ENCODE assay signal across 1 cellular context in the genomic region with DNA sequence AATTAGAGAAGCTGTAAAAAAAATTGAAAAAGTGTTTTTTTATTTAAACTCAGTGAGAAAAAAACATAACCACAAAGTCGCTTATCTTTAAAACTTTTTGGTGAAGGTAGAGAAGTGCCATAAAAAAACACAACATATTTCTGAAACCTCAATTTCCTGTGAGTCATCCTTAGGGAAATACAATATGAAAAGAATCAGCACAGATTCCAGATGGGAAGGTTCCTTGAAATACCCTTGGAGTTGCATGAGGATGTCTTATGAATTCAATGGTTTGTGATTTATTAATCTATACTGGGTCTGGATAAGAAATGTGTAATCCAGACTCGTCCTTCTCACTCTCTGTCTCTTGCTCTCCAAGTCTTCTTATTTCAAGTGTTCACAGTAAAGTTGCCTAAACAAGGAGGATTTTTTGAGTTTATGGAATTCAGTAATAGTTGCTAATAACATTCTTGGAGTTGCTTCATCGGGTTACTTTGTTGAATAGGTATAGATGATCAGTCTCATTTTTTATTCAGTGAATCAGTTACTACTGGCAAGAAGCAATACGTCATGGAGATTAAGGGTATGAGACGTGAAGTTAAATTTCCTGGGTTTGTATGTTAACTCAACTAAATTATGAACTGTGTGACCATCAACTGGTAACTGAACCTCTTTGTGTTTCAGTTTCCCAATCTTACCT.
TF ChIP-seq lines count a peak whose summit lies in the region.

No MANE protein-coding gene starts in this region.

TF ChIP-seq in GM23338, 12 proteins besides CTCF, POLR2A, EP300 and RAD21 (continued from another document):
- TF ChIP-seq, protein P1, sequence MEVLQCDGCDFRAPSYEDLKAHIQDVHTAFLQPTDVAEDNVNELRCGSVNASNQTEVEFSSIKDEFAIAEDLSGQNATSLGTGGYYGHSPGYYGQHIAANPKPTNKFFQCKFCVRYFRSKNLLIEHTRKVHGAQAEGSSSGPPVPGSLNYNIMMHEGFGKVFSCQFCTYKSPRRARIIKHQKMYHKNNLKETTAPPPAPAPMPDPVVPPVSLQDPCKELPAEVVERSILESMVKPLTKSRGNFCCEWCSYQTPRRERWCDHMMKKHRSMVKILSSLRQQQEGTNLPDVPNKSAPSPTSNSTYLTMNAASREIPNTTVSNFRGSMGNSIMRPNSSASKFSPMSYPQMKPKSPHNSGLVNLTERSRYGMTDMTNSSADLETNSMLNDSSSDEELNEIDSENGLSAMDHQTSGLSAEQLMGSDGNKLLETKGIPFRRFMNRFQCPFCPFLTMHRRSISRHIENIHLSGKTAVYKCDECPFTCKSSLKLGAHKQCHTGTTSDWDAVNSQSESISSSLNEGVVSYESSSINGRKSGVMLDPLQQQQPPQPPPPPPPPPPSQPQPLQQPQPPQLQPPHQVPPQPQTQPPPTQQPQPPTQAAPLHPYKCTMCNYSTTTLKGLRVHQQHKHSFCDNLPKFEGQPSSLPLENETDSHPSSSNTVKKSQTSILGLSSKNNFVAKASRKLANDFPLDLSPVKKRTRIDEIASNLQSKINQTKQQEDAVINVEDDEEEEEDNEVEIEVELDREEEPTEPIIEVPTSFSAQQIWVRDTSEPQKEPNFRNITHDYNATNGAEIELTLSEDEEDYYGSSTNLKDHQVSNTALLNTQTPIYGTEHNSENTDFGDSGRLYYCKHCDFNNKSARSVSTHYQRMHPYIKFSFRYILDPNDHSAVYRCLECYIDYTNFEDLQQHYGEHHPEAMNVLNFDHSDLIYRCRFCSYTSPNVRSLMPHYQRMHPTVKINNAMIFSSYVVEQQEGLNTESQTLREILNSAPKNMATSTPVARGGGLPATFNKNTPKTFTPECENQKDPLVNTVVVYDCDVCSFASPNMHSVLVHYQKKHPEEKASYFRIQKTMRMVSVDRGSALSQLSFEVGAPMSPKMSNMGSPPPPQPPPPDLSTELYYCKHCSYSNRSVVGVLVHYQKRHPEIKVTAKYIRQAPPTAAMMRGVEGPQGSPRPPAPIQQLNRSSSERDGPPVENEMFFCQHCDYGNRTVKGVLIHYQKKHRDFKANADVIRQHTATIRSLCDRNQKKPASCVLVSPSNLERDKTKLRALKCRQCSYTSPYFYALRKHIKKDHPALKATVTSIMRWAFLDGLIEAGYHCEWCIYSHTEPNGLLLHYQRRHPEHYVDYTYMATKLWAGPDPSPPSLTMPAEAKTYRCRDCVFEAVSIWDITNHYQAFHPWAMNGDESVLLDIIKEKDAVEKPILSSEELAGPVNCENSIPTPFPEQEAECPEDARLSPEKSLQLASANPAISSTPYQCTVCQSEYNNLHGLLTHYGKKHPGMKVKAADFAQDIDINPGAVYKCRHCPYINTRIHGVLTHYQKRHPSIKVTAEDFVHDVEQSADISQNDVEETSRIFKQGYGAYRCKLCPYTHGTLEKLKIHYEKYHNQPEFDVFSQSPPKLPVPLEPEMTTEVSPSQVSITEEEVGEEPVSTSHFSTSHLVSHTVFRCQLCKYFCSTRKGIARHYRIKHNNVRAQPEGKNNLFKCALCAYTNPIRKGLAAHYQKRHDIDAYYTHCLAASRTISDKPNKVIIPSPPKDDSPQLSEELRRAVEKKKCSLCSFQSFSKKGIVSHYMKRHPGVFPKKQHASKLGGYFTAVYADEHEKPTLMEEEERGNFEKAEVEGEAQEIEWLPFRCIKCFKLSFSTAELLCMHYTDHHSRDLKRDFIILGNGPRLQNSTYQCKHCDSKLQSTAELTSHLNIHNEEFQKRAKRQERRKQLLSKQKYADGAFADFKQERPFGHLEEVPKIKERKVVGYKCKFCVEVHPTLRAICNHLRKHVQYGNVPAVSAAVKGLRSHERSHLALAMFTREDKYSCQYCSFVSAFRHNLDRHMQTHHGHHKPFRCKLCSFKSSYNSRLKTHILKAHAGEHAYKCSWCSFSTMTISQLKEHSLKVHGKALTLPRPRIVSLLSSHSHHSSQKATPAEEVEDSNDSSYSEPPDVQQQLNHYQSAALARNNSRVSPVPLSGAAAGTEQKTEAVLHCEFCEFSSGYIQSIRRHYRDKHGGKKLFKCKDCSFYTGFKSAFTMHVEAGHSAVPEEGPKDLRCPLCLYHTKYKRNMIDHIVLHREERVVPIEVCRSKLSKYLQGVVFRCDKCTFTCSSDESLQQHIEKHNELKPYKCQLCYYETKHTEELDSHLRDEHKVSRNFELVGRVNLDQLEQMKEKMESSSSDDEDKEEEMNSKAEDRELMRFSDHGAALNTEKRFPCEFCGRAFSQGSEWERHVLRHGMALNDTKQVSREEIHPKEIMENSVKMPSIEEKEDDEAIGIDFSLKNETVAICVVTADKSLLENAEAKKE (CRISPR knock-in tag; IDR thresholded peaks at IDR 0.05): no peak
- TF ChIP-seq EZH2phosphoT487 (IDR thresholded peaks at IDR 0.05; ENCODE audit: unreplicated experiment) (no peak), STAT1 (IDR thresholded peaks at IDR 0.05; ENCODE audit: unreplicated experiment) (no peak), POLR2AphosphoS5 (IDR thresholded peaks at IDR 0.05; ENCODE audit: low read depth) (no peak), ZNF114 (CRISPR knock-in tag; IDR thresholded peaks at IDR 0.05) (no peak)
- TF ChIP-seq, protein P2, sequence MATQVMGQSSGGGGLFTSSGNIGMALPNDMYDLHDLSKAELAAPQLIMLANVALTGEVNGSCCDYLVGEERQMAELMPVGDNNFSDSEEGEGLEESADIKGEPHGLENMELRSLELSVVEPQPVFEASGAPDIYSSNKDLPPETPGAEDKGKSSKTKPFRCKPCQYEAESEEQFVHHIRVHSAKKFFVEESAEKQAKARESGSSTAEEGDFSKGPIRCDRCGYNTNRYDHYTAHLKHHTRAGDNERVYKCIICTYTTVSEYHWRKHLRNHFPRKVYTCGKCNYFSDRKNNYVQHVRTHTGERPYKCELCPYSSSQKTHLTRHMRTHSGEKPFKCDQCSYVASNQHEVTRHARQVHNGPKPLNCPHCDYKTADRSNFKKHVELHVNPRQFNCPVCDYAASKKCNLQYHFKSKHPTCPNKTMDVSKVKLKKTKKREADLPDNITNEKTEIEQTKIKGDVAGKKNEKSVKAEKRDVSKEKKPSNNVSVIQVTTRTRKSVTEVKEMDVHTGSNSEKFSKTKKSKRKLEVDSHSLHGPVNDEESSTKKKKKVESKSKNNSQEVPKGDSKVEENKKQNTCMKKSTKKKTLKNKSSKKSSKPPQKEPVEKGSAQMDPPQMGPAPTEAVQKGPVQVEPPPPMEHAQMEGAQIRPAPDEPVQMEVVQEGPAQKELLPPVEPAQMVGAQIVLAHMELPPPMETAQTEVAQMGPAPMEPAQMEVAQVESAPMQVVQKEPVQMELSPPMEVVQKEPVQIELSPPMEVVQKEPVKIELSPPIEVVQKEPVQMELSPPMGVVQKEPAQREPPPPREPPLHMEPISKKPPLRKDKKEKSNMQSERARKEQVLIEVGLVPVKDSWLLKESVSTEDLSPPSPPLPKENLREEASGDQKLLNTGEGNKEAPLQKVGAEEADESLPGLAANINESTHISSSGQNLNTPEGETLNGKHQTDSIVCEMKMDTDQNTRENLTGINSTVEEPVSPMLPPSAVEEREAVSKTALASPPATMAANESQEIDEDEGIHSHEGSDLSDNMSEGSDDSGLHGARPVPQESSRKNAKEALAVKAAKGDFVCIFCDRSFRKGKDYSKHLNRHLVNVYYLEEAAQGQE (IDR thresholded peaks at IDR 0.05; ENCODE audit: unreplicated experiment): no peak
